22 cellular contexts compared by ENCODE assay signal in genomic region chr3:15497984-15498383, GRCh38.
"Had no signal": no experiment of that assay in that cellular context is flagged by ENCODE, and none has a peak within 500 bp of the region (broad histone marks: within the 10 kb centered on the region; RNA-seq: fewer than 3 reads in every experiment).

No MANE protein-coding gene starts in this region.

- H3K9me3 Mint-ChIP-seq: activated B cell treated with CpG ODN at 0.5 μM for 24 hours; activated CD4-positive, alpha-beta memory T cell treated with anti-CD3 and anti-CD28 coated beads for 36 hours; activated T-helper 2 cell treated with anti-CD3 and anti-CD28 coated beads, Interferon-gamma antibody, Interleukin-2, Interleukin-4, amounts not matched to agents 10 μg/mL and 5 μg/mL and 100 μg/mL, durations not matched to agents 14 hours and 24 hours and 36 hours; dendritic cell treated with granulocyte-macrophage colony-stimulating factor and Interleukin-4, amounts not matched to agents 40 ng/mL and 50 ng/mL, for 4 days; neural crest cell; T-cell had no signal

- H3K27me3 ChIP-seq: ascending aorta, breast epithelium, tibial nerve, vagina had no signal

- H3K4me3 ChIP-seq: ascending aorta, breast epithelium, lower lobe of right lung, skin epidermis, tibial nerve, vagina had no signal

- H3K9me3 ChIP-seq: ascending aorta, breast epithelium, lower lobe of right lung, tibial nerve, vagina had no signal

- H3K4me1 ChIP-seq: ascending aorta, breast epithelium, vagina had no signal

- ATAC-seq: activated CD8-positive, alpha-beta memory T cell treated with anti-CD3 and anti-CD28 coated beads, Interleukin-2, amount 10 ng/mL, durations not matched to agents 7 days and 5 days; lower lobe of right lung; right cardiac atrium; stimulated activated naive CD8-positive, alpha-beta T cell treated with anti-CD3 and anti-CD28 coated beads, Interleukin-15, Interleukin-2, amounts not matched to agents 100 U/mL and 50 U/mL, for 24 hours; T-cell had no signal

- H3K36me3 Mint-ChIP-seq: activated CD4-positive, alpha-beta memory T cell treated with anti-CD3 and anti-CD28 coated beads for 36 hours; activated CD8-positive, alpha-beta memory T cell treated with anti-CD3 and anti-CD28 coated beads, Interleukin-2, amount 10 ng/mL, durations not matched to agents 7 days and 5 days; T-cell had no signal

- H3K4me3 Mint-ChIP-seq: activated B cell treated with CpG ODN at 0.5 μM for 24 hours; activated CD4-positive, alpha-beta memory T cell treated with anti-CD3 and anti-CD28 coated beads for 36 hours; activated CD8-positive, alpha-beta memory T cell treated with anti-CD3 and anti-CD28 coated beads, Interleukin-2, amount 10 ng/mL, durations not matched to agents 7 days and 5 days; dendritic cell treated with granulocyte-macrophage colony-stimulating factor and Interleukin-4, amounts not matched to agents 40 ng/mL and 50 ng/mL, for 4 days; neural crest cell; T-cell had no signal

- DNase-seq: activated B cell treated with CpG ODN at 0.5 μM for 24 hours; activated CD4-positive, alpha-beta memory T cell treated with anti-CD3 and anti-CD28 coated beads for 36 hours; activated CD4-positive, alpha-beta T cell treated with anti-CD3 and anti-CD28 coated beads for 4 hours; activated CD8-positive, alpha-beta memory T cell treated with anti-CD3 and anti-CD28 coated beads, Interleukin-2, amount 10 ng/mL, durations not matched to agents 7 days and 5 days; activated naive CD4-positive, alpha-beta T cell treated with anti-CD3 and anti-CD28 coated beads, Interleukin-2, amount 50 U/mL, for 16 hours; activated T-cell treated with anti-CD3 and anti-CD28 coated beads, Interleukin-2, amount 50 U/mL, for 1 hour; effector memory CD4-positive, alpha-beta T cell; hippocampal formation; left cardiac atrium; lower lobe of right lung; right cardiac atrium; stimulated activated naive CD8-positive, alpha-beta T cell treated with anti-CD3 and anti-CD28 coated beads, Interleukin-15, Interleukin-2, amounts not matched to agents 100 U/mL and 50 U/mL, for 24 hours; T-cell had no signal

- H3K27me3 Mint-ChIP-seq: activated CD4-positive, alpha-beta memory T cell treated with anti-CD3 and anti-CD28 coated beads for 36 hours; progenitor cell of endocrine pancreas; T-cell had no signal

- H3K27ac Mint-ChIP-seq: activated B cell treated with CpG ODN at 0.5 μM for 24 hours; activated CD4-positive, alpha-beta memory T cell treated with anti-CD3 and anti-CD28 coated beads for 36 hours; activated CD8-positive, alpha-beta memory T cell treated with anti-CD3 and anti-CD28 coated beads, Interleukin-2, amount 10 ng/mL, durations not matched to agents 7 days and 5 days; activated T-helper 2 cell treated with anti-CD3 and anti-CD28 coated beads, Interferon-gamma antibody, Interleukin-2, Interleukin-4, amounts not matched to agents 10 μg/mL and 5 μg/mL and 100 μg/mL, durations not matched to agents 14 hours and 24 hours and 36 hours; dendritic cell treated with granulocyte-macrophage colony-stimulating factor and Interleukin-4, amounts not matched to agents 40 ng/mL and 50 ng/mL, for 4 days; progenitor cell of endocrine pancreas; T-cell had no signal

- H3K4me1 Mint-ChIP-seq: activated B cell treated with CpG ODN at 0.5 μM for 24 hours had no signal

- H3K36me3 ChIP-seq: ascending aorta, breast epithelium, lower lobe of right lung, tibial nerve, vagina had no signal

- H3K27ac ChIP-seq: ascending aorta, breast epithelium, lower lobe of right lung, tibial nerve, vagina had no signal
